8 cellular contexts compared by ENCODE assay signal in genomic region chr18:11872479-11873136, GRCh38. TPM values are rescaled to one million over a fixed set of nuclear protein-coding genes. Genes with fewer than 3 reads are reported as not detected.
DNase-seq lines count a peak whose midpoint lies in the region; ATAC-seq and TF ChIP-seq lines count a peak whose summit lies in the region.

No MANE protein-coding gene starts in this region.

- H3K4me3 ChIP-seq in GM06990 (replicated peaks; ENCODE audit: low read depth, low read length) (no peak overlapping the region), epithelial cell of esophagus (ENCODE audit: low read length) (no peak overlapping the region), psoas muscle (no peak overlapping the region)

- ATAC-seq in psoas muscle: peak; percentile 98 to 99 (median 98)

- TF ChIP-seq CTCF in GM06990 (IDR thresholded peaks at IDR 0.05; ENCODE audit: insufficient read depth, low read length, poor library complexity, severe bottlenecking): peak; percentile 55
- peak; percentile 79 for TF ChIP-seq CTCF in epithelial cell of esophagus (IDR thresholded peaks at IDR 0.05; ENCODE audit: insufficient read depth, low read depth, low read length, missing control alignments)
- peak; percentile 60 for TF ChIP-seq CTCF in psoas muscle (IDR thresholded peaks at IDR 0.05)

- H3K27me3 ChIP-seq in GM06990 (replicated peaks; ENCODE audit: control insufficient read depth, insufficient read depth, low read length) (no peaks in the 10 kb centered on the region), psoas muscle (ENCODE audit: insufficient read depth in 3 of 3, low read length in 2 of 3) (no peaks in the 10 kb centered on the region)

- H3K4me1 ChIP-seq in psoas muscle: peaks cover 5% of the 10 kb centered on the region

- H3K27ac ChIP-seq in psoas muscle: peak overlapping the region; percentile 54

- intact Hi-C loops in psoas muscle (cut with DNase I): loop anchor here (1.0 to 10.0 kb wide), 4 partner anchors 139 to 218 kb away; no protein-coding TSS in a partner anchor

- 35 to 53% (median 39%) methylated on average over 13 of the region's 13 CpGs for WGBS in psoas muscle, 3 donors

- DNase-seq in A172 (ENCODE audit: low spot score): peak; percentile 51
- no peak for DNase-seq in GM06990 (ENCODE audit: extremely low read depth, insufficient read length)
- DNase-seq in NCI-H526 treated with DMSO at 0.1 percent for 48 hours (lab: John Stamatoyannopoulos, UW): peak; percentile 4
- peak; percentile 61 for DNase-seq in epithelial cell of esophagus (ENCODE audit: low read depth)
- DNase-seq in psoas muscle: no peak
- DNase-seq in NCI-H187 treated with DMSO at 0.1 percent for 48 hours (lab: John Stamatoyannopoulos, UW): no peak
- no peak for DNase-seq in NCI-H446 treated with DMSO at 0.1 percent for 48 hours (lab: John Stamatoyannopoulos, UW)
- DNase-seq in activated CD4-positive, alpha-beta T cell treated with anti-CD3 and anti-CD28 coated beads for 1 hour: no peak

- H3K36me3 ChIP-seq in GM06990 (ENCODE audit: control insufficient read depth, insufficient read depth, low read length): no peaks in the 10 kb centered on the region
- H3K36me3 ChIP-seq in psoas muscle (ENCODE audit: insufficient read depth in 1 of 2, low read depth in 1 of 2): peaks cover 0 to 88% of the 10 kb centered on the region in 2 donors

- H3K9me3 ChIP-seq in psoas muscle: no peaks in the 10 kb centered on the region

RNA-seq across cellular contexts. Expression of gene CHMP1B, which starts 21.4 kb away (rescaled TPM):
- 60.9 and 68.2 TPM in 2 replicates for total RNA-seq in A172 (2014; rRNA removed; shearing (Covaris generic))
- 100 to 1,000 TPM in 3 of 4 donors, 10 to 100 TPM in 1; 77.9 to 460 (median 292) TPM for total RNA-seq in psoas muscle
- polyA plus RNA-seq in psoas muscle: 100 to 1,000 TPM; 223 to 442 (median 402) TPM

RNA-seq across cellular contexts. Expression of gene MPPE1, which starts 35.5 kb away (rescaled TPM):
- total RNA-seq in A172 (2014; rRNA removed; shearing (Covaris generic)): 12.3 and 21.4 TPM in 2 replicates
- total RNA-seq in psoas muscle: 10 to 100 TPM; 22.5 to 33.4 (median 27.6) TPM
- 10 to 100 TPM; 20.2 to 44.0 (median 23.0) TPM for polyA plus RNA-seq in psoas muscle

Comparison
In these comparisons a context has a peak if more than half of its experiments do, and no peak if none do; other contexts are left out.
1. DNase-seq: peak in A172 (single experiment), NCI-H526 treated with DMSO at 0.1 percent for 48 hours (single experiment) and epithelial cell of esophagus (single experiment); none in GM06990 (single experiment), psoas muscle (0 of 2), NCI-H187 treated with DMSO at 0.1 percent for 48 hours (single experiment), NCI-H446 treated with DMSO at 0.1 percent for 48 hours (single experiment) and activated CD4-positive, alpha-beta T cell treated with anti-CD3 and anti-CD28 coated beads for 1 hour (single experiment).
2. Peak in every context shown above with its lines, with median percentiles within 50 percentile points of each other: CTCF ChIP-seq.